14 cellular contexts compared by ENCODE assay signal in genomic region chr4:182885738-182886077, GRCh38.
"Had no signal": no experiment of that assay in that cellular context is flagged by ENCODE, and none has a peak within 500 bp of the region (broad histone marks: within the 10 kb centered on the region; RNA-seq: fewer than 3 reads in every experiment).

No MANE protein-coding gene starts in this region.

- ATAC-seq: activated CD4-positive, CD25-positive, alpha-beta regulatory T cell treated with anti-CD3 and anti-CD28 coated beads, Interleukin-2, amount 50 U/mL, for 24 hours; left colon; lower lobe of right lung; right lobe of liver; stimulated activated naive CD8-positive, alpha-beta T cell treated with anti-CD3 and anti-CD28 coated beads, Interleukin-15, amount 100 ng/mL, for 72 hours; T-cell had no signal

- H3K4me3 ChIP-seq: dorsolateral prefrontal cortex, lower lobe of right lung, ovary, right lobe of liver, upper lobe of left lung had no signal

- DNase-seq: activated naive CD8-positive, alpha-beta T cell treated with anti-CD3 and anti-CD28 coated beads for 36 hours; anterior cingulate cortex; dorsolateral prefrontal cortex; left colon; lower lobe of right lung; midbrain; ovary; right lobe of liver; stimulated activated CD4-positive, alpha-beta T cell treated with anti-CD3 and anti-CD28 coated beads, Interleukin-1b, Interleukin-23, amount 100 ng/mL, for 48 hours; stimulated activated naive CD8-positive, alpha-beta T cell treated with anti-CD3 and anti-CD28 coated beads, Interleukin-15, amount 100 ng/mL, for 72 hours; T-cell; T-helper 9 cell; upper lobe of left lung had no signal
